ENCODE assay signal across 8 cellular contexts in genomic region chr6:73653571-73654424, GRCh38. TPM values are rescaled to one million over a fixed set of nuclear protein-coding genes. Genes with fewer than 3 reads are reported as not detected.
DNase-seq lines count a peak whose midpoint lies in the region; ATAC-seq and TF ChIP-seq lines count a peak whose summit lies in the region.

SLC17A5 (minus strand) TSS chr6:73653992; CDS start chr6:73653886, 106 bp downstream.

- H3K27ac ChIP-seq in right atrium auricular region = peak within 1 kb of the TSS; percentile 97 to 100
- H3K27ac ChIP-seq in psoas muscle = peak within 1 kb of the TSS; percentile 99
- H3K27ac ChIP-seq in urinary bladder (ENCODE audit: low read depth) = peak within 1 kb of the TSS; percentile 91

- peak within 1 kb of the TSS; percentile 91 for H3K27ac Mint-ChIP-seq in T-helper 17 cell

- peaks cover 0 to 22% of the 10 kb centered on the region in 2 donors for H3K4me1 ChIP-seq in right atrium auricular region
- peaks cover 16% of the 10 kb centered on the region for H3K4me1 ChIP-seq in psoas muscle
- no peaks in the 10 kb centered on the region for H3K4me1 ChIP-seq in urinary bladder (ENCODE audit: insufficient read depth)

- WGBS in psoas muscle, 3 donors = 0 to 1% (median 0%) methylated on average over 70 to 90 of the region's 90 CpGs
- under 1% methylated on average over 90 of the region's 90 CpGs for WGBS in urinary bladder

- no peaks in the 10 kb centered on the region for H3K9me3 ChIP-seq in T-helper 17 cell (ENCODE audit: control insufficient read depth, low read length, poor library complexity, severe bottlenecking)
- H3K9me3 ChIP-seq in right atrium auricular region = no peaks in the 10 kb centered on the region
- H3K9me3 ChIP-seq in psoas muscle = no peaks in the 10 kb centered on the region

- H3K36me3 Mint-ChIP-seq in T-helper 17 cell (ENCODE audit: low read depth) = peaks cover 4% of the 10 kb centered on the region

- ATAC-seq in GM18499 (IDR thresholded peaks at IDR 0.05; ENCODE audit: insufficient read depth, unreplicated experiment) (peak; percentile 58), HG02938 (IDR thresholded peaks at IDR 0.05; ENCODE audit: unreplicated experiment) (peak; percentile 78), T-helper 17 cell (peak; percentile 89), psoas muscle (peak; percentile 97 to 98 (median 98))

- TF ChIP-seq CTCF in right atrium auricular region (IDR thresholded peaks at IDR 0.05) (no peak), psoas muscle (IDR thresholded peaks at IDR 0.05) (no peak)

- DNase-seq in NCI-H1694 treated with DMSO at 0.1 percent for 48 hours (lab: John Stamatoyannopoulos, UW) (peak; percentile 80), T-helper 17 cell (peak; percentile 75 to 90 (median 87)), anterior cingulate cortex (lab: John Stamatoyannopoulos, UW) (peak; percentile 54 to 94 (median 89)), right atrium auricular region (ENCODE audit: low spot score) (peak; percentile 94), psoas muscle (peak; percentile 94 to 95)

- H3K36me3 ChIP-seq in right atrium auricular region (peaks cover 5% of the 10 kb centered on the region), psoas muscle (ENCODE audit: insufficient read depth in 1 of 2, low read depth in 1 of 2) (peaks cover 0 to 11% of the 10 kb centered on the region in 2 donors), urinary bladder (ENCODE audit: insufficient read depth) (no peaks in the 10 kb centered on the region)

- H3K4me1 Mint-ChIP-seq in T-helper 17 cell = peaks cover 28% of the 10 kb centered on the region

- H3K4me3 ChIP-seq in right atrium auricular region (peak within 1 kb of the TSS; percentile 92 to 100), psoas muscle (peak within 1 kb of the TSS; percentile 97), urinary bladder (ENCODE audit: low read depth, low read length) (peak within 1 kb of the TSS; percentile 99)

- H3K27me3 ChIP-seq in right atrium auricular region (no peaks in the 10 kb centered on the region), psoas muscle (ENCODE audit: insufficient read depth in 3 of 3, low read length in 2 of 3) (no peaks in the 10 kb centered on the region)

- intact Hi-C loops in psoas muscle (cut with DNase I) = no loop called here

- peak within 1 kb of the TSS; percentile 98 for H3K4me3 Mint-ChIP-seq in T-helper 17 cell

- no peaks in the 10 kb centered on the region for H3K27me3 Mint-ChIP-seq in T-helper 17 cell

RNA-seq across cellular contexts. Expression of gene SLC17A5, which starts in this region (rescaled TPM):
- total RNA-seq in T-helper 17 cell = 1 to 10 TPM; 6.6 to 9.2 TPM
- total RNA-seq in right atrium auricular region = 10 to 100 TPM; 10.2 to 11.8 TPM
- 1 to 10 TPM; 3.3 to 4.7 (median 3.9) TPM for total RNA-seq in psoas muscle
- 1 to 10 TPM; 3.1 to 7.2 (median 5.2) TPM for polyA plus RNA-seq in psoas muscle
- total RNA-seq in urinary bladder = 30.8 TPM
- 8.5 TPM for polyA plus RNA-seq in urinary bladder

Comparison
In these comparisons a context has a peak if more than half of its experiments do, and no peak if none do; other contexts are left out.
1. Peak in every context shown above with its lines: DNase-seq, ATAC-seq, H3K4me3 ChIP-seq and H3K27ac ChIP-seq.